In genomic region chr2:239263231-239263936, GRCh38 we compare ENCODE assay signal across 11 cellular contexts.
A peak's percentile ranks its signal among the peaks of the same experiment; 100 is the strongest.
DNase-seq lines count a peak whose midpoint lies in the region; ATAC-seq and TF ChIP-seq lines count a peak whose summit lies in the region.
"Had no signal": no experiment of that assay in that cellular context is flagged by ENCODE, and none has a peak within 500 bp of the region (broad histone marks: within the 10 kb centered on the region; RNA-seq: fewer than 3 reads in every experiment).

No MANE protein-coding gene starts in this region.

- H3K27me3 ChIP-seq in neural progenitor cell: no peaks in the 10 kb centered on the region

- DNase-seq in activated CD8-positive, alpha-beta memory T cell treated with anti-CD3 and anti-CD28 coated beads for 24 hours: peak; percentile 58
- no peak for DNase-seq in activated CD8-positive, alpha-beta memory T cell treated with anti-CD3 and anti-CD28 coated beads, Interleukin-2, amount 50 U/mL, for 48 hours
- no peak for DNase-seq in activated CD8-positive, alpha-beta T cell treated with anti-CD3 and anti-CD28 coated beads for 36 hours
- DNase-seq in immature natural killer cell (no peak), UCSD-AML1 (lab: John Stamatoyannopoulos, UW; ENCODE audit: unreplicated experiment) (no peak), neural progenitor cell (ENCODE audit: low spot score) (no peak)
- peak; percentile 25 for DNase-seq in stimulated activated CD8-positive, alpha-beta memory T cell treated with anti-CD3 and anti-CD28 coated beads, Interleukin-4, amount 100 ng/mL, for 48 hours
- DNase-seq: amniotic stem cell, GM23248, kidney glomerular epithelial cell had no signal

- H3K9me3 ChIP-seq in neural progenitor cell (ENCODE audit: low read depth): no peaks in the 10 kb centered on the region

- H3K36me3 ChIP-seq in neural progenitor cell: no peaks in the 10 kb centered on the region

- CTCF ChIA-PET in activated CD8-positive, alpha-beta T cell treated with anti-CD3 and anti-CD28 coated beads for 36 hours (lab: Charles Lee): interaction anchor here (0.9 to 2.2 kb wide), 3 partner anchors 11 to 106 kb away, joined by 3 to 7 read pairs (median 5); no protein-coding TSS in a partner anchor

- H3K36me3 Mint-ChIP-seq in activated CD8-positive, alpha-beta T cell treated with anti-CD3 and anti-CD28 coated beads for 36 hours (ENCODE audit: low read depth): no peaks in the 10 kb centered on the region
- H3K36me3 Mint-ChIP-seq in immature natural killer cell (peaks cover 0 to 4% (median 3%) of the 10 kb centered on the region in 3 donors), neural progenitor cell (peaks cover 11% of the 10 kb centered on the region)

- no peak overlapping the region for H3K27ac ChIP-seq in neural progenitor cell
- H3K27ac ChIP-seq: GM23248 had no signal

- H4K20me1 ChIP-seq in neural progenitor cell (ENCODE audit: low read depth): peaks cover 60% of the 10 kb centered on the region

- peak overlapping the region; percentile 64 for H3K27ac Mint-ChIP-seq in activated CD8-positive, alpha-beta T cell treated with anti-CD3 and anti-CD28 coated beads for 36 hours
- H3K27ac Mint-ChIP-seq in immature natural killer cell: peak overlapping the region in 4 of 6 donors; percentile 23 to 60 (median 58)
- no peak overlapping the region for H3K27ac Mint-ChIP-seq in neural progenitor cell

- H3K4me1 ChIP-seq in neural progenitor cell: peaks cover 11% of the 10 kb centered on the region

- H3K9ac ChIP-seq in neural progenitor cell: no peak overlapping the region
- H3K9ac ChIP-seq: GM23248 had no signal

- no peak for TF ChIP-seq CTCF in activated CD8-positive, alpha-beta T cell treated with anti-CD3 and anti-CD28 coated beads for 36 hours (IDR thresholded peaks at IDR 0.05)
- TF ChIP-seq CTCF in neural progenitor cell (IDR thresholded peaks at IDR 0.05): no peak

- peaks cover 88% of the 10 kb centered on the region for H3K79me2 ChIP-seq in neural progenitor cell (ENCODE audit: low read depth)

- no peak for ATAC-seq in activated CD8-positive, alpha-beta T cell treated with anti-CD3 and anti-CD28 coated beads for 36 hours
- ATAC-seq in HG02970 (IDR thresholded peaks at IDR 0.05; ENCODE audit: low FRiP score, unreplicated experiment): no peak

- H3K4me3 ChIP-seq in neural progenitor cell: no peak overlapping the region
- H3K4me3 ChIP-seq: GM23248 had no signal

- no peaks in the 10 kb centered on the region for H3F3A ChIP-seq in neural progenitor cell (ENCODE audit: low read depth)

- H3K4me3 Mint-ChIP-seq in activated CD8-positive, alpha-beta T cell treated with anti-CD3 and anti-CD28 coated beads for 36 hours: no peak overlapping the region
- H3K4me3 Mint-ChIP-seq in immature natural killer cell: peak overlapping the region; percentile 28 to 63 (median 44)
- no peak overlapping the region for H3K4me3 Mint-ChIP-seq in neural progenitor cell

- H3K4me1 Mint-ChIP-seq in activated CD8-positive, alpha-beta T cell treated with anti-CD3 and anti-CD28 coated beads for 36 hours (ENCODE audit: low read depth): peaks cover 83% of the 10 kb centered on the region
- H3K4me1 Mint-ChIP-seq in immature natural killer cell (peaks cover 94 to 95% of the 10 kb centered on the region in 2 donors), neural progenitor cell (peaks cover 36% of the 10 kb centered on the region)

- H3K4me2 ChIP-seq in neural progenitor cell: no peak overlapping the region

- no peaks in the 10 kb centered on the region for H3K27me3 Mint-ChIP-seq in activated CD8-positive, alpha-beta T cell treated with anti-CD3 and anti-CD28 coated beads for 36 hours
- peaks cover 5 to 21% (median 13%) of the 10 kb centered on the region in 3 donors for H3K27me3 Mint-ChIP-seq in immature natural killer cell (ENCODE audit: low read depth in 3 of 3)
- no peaks in the 10 kb centered on the region for H3K27me3 Mint-ChIP-seq in neural progenitor cell (ENCODE audit: insufficient read depth, low read depth)

- POLR2A ChIA-PET in activated CD8-positive, alpha-beta T cell treated with anti-CD3 and anti-CD28 coated beads for 36 hours (lab: Charles Lee): interaction anchor here (0.9 to 1.6 kb wide), 2 partner anchors 11 to 23 kb away, joined by 3 to 5 read pairs; no protein-coding TSS in a partner anchor

- no peak overlapping the region for H2AFZ ChIP-seq in neural progenitor cell (replicated peaks)
- H2AFZ ChIP-seq: GM23248 had no signal

- intact Hi-C loops in activated CD8-positive, alpha-beta T cell treated with anti-CD3 and anti-CD28 coated beads for 36 hours (cut with micrococcal nuclease): no loop called here

- peaks cover 2% of the 10 kb centered on the region for H3K9me3 Mint-ChIP-seq in activated CD8-positive, alpha-beta T cell treated with anti-CD3 and anti-CD28 coated beads for 36 hours
- no peaks in the 10 kb centered on the region for H3K9me3 Mint-ChIP-seq in immature natural killer cell
- H3K9me3 Mint-ChIP-seq in neural progenitor cell: peaks cover 4% of the 10 kb centered on the region

Comparison
In these comparisons a context has a peak if more than half of its experiments do, and no peak if none do; other contexts are left out.
1. DNase-seq: peak in activated CD8-positive, alpha-beta memory T cell treated with anti-CD3 and anti-CD28 coated beads for 24 hours (single experiment) and stimulated activated CD8-positive, alpha-beta memory T cell treated with anti-CD3 and anti-CD28 coated beads, Interleukin-4, amount 100 ng/mL, for 48 hours (single experiment); none in activated CD8-positive, alpha-beta memory T cell treated with anti-CD3 and anti-CD28 coated beads, Interleukin-2, amount 50 U/mL, for 48 hours (single experiment), activated CD8-positive, alpha-beta T cell treated with anti-CD3 and anti-CD28 coated beads for 36 hours (single experiment), immature natural killer cell (0 of 3), UCSD-AML1 (single experiment) and neural progenitor cell (single experiment).
2. H3K4me3 Mint-ChIP-seq: peak in immature natural killer cell (5 of 5); none in activated CD8-positive, alpha-beta T cell treated with anti-CD3 and anti-CD28 coated beads for 36 hours (single experiment) and neural progenitor cell (single experiment).